In genomic region chr11:68741536-68741935, GRCh38 we compare ENCODE assay signal across 1 cellular context.
TF ChIP-seq lines count a peak whose summit lies in the region.

No MANE protein-coding gene starts in this region.

TF ChIP-seq in WTC11, 78 proteins besides CTCF, POLR2A, EP300 and RAD21:
- TF ChIP-seq RORB (CRISPR knock-in tag; IDR thresholded peaks at IDR 0.05) (no peak), JAZF1 (CRISPR knock-in tag; IDR thresholded peaks at IDR 0.05) (no peak), USF1 (CRISPR knock-in tag; IDR thresholded peaks at IDR 0.05) (no peak), SMAD3 (CRISPR knock-in tag; IDR thresholded peaks at IDR 0.05; ENCODE audit: borderline replicate concordance) (no peak), ZNF121 (CRISPR knock-in tag; IDR thresholded peaks at IDR 0.05) (no peak), ZNF138 (CRISPR knock-in tag; conservative IDR thresholded peaks at IDR 0.05) (no peak), KAT7 (CRISPR knock-in tag; IDR thresholded peaks at IDR 0.05; ENCODE audit: borderline replicate concordance) (no peak), MAX (CRISPR knock-in tag; IDR thresholded peaks at IDR 0.05) (no peak), ZNF263 (CRISPR knock-in tag; IDR thresholded peaks at IDR 0.05; ENCODE audit: low read depth) (no peak)
- TF ChIP-seq, protein P1, sequence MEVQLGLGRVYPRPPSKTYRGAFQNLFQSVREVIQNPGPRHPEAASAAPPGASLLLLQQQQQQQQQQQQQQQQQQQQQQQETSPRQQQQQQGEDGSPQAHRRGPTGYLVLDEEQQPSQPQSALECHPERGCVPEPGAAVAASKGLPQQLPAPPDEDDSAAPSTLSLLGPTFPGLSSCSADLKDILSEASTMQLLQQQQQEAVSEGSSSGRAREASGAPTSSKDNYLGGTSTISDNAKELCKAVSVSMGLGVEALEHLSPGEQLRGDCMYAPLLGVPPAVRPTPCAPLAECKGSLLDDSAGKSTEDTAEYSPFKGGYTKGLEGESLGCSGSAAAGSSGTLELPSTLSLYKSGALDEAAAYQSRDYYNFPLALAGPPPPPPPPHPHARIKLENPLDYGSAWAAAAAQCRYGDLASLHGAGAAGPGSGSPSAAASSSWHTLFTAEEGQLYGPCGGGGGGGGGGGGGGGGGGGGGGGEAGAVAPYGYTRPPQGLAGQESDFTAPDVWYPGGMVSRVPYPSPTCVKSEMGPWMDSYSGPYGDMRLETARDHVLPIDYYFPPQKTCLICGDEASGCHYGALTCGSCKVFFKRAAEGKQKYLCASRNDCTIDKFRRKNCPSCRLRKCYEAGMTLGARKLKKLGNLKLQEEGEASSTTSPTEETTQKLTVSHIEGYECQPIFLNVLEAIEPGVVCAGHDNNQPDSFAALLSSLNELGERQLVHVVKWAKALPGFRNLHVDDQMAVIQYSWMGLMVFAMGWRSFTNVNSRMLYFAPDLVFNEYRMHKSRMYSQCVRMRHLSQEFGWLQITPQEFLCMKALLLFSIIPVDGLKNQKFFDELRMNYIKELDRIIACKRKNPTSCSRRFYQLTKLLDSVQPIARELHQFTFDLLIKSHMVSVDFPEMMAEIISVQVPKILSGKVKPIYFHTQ (CRISPR knock-in tag; IDR thresholded peaks at IDR 0.05) = no peak
- TF ChIP-seq, protein P2, sequence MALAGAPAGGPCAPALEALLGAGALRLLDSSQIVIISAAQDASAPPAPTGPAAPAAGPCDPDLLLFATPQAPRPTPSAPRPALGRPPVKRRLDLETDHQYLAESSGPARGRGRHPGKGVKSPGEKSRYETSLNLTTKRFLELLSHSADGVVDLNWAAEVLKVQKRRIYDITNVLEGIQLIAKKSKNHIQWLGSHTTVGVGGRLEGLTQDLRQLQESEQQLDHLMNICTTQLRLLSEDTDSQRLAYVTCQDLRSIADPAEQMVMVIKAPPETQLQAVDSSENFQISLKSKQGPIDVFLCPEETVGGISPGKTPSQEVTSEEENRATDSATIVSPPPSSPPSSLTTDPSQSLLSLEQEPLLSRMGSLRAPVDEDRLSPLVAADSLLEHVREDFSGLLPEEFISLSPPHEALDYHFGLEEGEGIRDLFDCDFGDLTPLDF (CRISPR knock-in tag; IDR thresholded peaks at IDR 0.05) = no peak
- TF ChIP-seq, protein P3, sequence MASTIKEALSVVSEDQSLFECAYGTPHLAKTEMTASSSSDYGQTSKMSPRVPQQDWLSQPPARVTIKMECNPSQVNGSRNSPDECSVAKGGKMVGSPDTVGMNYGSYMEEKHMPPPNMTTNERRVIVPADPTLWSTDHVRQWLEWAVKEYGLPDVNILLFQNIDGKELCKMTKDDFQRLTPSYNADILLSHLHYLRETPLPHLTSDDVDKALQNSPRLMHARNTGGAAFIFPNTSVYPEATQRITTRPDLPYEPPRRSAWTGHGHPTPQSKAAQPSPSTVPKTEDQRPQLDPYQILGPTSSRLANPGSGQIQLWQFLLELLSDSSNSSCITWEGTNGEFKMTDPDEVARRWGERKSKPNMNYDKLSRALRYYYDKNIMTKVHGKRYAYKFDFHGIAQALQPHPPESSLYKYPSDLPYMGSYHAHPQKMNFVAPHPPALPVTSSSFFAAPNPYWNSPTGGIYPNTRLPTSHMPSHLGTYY (CRISPR knock-in tag; IDR thresholded peaks at IDR 0.05) = no peak
